ENCODE assay signal across 16 cellular contexts in the genomic region with DNA sequence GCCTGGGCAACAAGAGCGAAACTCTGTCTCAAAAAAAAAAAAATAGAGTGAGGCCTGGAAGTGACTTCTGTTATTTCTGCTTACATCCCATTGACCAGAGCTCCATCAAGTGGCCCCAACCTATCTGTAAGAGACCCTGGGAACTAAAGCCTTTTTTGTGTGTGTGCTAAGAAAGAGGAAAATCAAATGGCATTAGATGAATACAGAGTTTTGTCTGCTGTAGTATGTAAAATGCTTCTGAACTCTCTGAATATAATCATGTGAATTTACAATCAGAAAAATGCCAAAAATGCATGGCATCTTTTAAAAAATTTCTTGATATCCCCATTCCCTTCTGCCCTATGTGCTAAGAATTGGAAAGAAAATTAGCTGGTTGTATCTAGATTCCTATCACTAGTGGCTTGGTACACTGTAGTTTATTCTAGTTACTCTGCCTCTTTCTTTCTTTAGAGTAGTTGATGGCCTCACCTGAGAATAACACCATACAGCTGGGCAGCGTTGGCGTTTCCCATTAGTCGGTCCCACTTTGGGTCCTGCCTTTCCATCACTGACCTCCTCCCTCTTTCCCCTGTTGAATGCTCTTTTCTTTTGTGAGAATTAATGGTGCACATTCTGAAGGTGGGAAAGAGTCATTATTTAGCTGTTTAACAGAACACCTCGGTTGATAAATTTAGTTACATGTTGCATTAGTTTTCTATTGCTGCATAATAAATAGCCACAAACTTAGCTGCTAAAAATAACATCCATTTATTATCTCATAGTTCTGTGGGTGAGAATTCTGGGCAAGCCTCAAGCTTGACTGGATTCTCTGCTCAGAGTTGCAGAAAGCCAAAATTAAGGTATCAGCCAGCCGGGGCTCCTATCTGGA. TPM values are rescaled to one million over a fixed set of nuclear protein-coding genes. Genes with fewer than 3 reads are reported as not detected.
"Had no signal": no experiment of that assay in that cellular context is flagged by ENCODE, and none has a peak within 500 bp of the region (broad histone marks: within the 10 kb centered on the region; RNA-seq: fewer than 3 reads in every experiment).

No MANE protein-coding gene starts in this region.

- H3K4me1 ChIP-seq: foreskin keratinocyte had no signal

- H3K36me3 ChIP-seq: ovary, sigmoid colon had no signal

- H3K9me3 ChIP-seq: ovary, sigmoid colon had no signal

- H3K9me3 Mint-ChIP-seq: activated CD4-positive, alpha-beta T cell treated with anti-CD3 and anti-CD28 coated beads, Interleukin-2, amount 10 ng/mL, durations not matched to agents 7 days and 5 days; activated T-helper 1 cell treated with anti-CD3 and anti-CD28 coated beads, Interleukin-12 subunit alpha, Interleukin-12 subunit beta, Interleukin-2, Interleukin-4 antibody, amounts not matched to agents 30 ng/mL and 10 ng/mL and 1 ng/mL, durations not matched to agents 14 hours and 24 hours and 36 hours; neural crest cell; T-helper 2 cell treated with Interferon-gamma antibody and Interleukin-4, amounts not matched to agents 5 μg/mL and 100 μg/mL, for 36 hours had no signal

- H3K27me3 Mint-ChIP-seq: activated CD4-positive, alpha-beta T cell treated with anti-CD3 and anti-CD28 coated beads, Interleukin-2, amount 10 ng/mL, durations not matched to agents 7 days and 5 days; brain had no signal

- H3K27ac Mint-ChIP-seq: activated B cell treated with CpG ODN at 0.5 μM for 24 hours; activated CD4-positive, alpha-beta T cell treated with anti-CD3 and anti-CD28 coated beads, Interleukin-2, amount 10 ng/mL, durations not matched to agents 7 days and 5 days; activated naive CD8-positive, alpha-beta T cell treated with anti-CD3 and anti-CD28 coated beads for 36 hours; activated T-helper 1 cell treated with anti-CD3 and anti-CD28 coated beads, Interleukin-12 subunit alpha, Interleukin-12 subunit beta, Interleukin-2, Interleukin-4 antibody, amounts not matched to agents 30 ng/mL and 10 ng/mL and 1 ng/mL, durations not matched to agents 14 hours and 24 hours and 36 hours; T-helper 2 cell treated with Interferon-gamma antibody and Interleukin-4, amounts not matched to agents 5 μg/mL and 100 μg/mL, for 36 hours had no signal

- H3K4me3 ChIP-seq: ovary, sigmoid colon had no signal

- H3K27me3 ChIP-seq: foreskin keratinocyte, ovary, sigmoid colon had no signal

- H3K36me3 Mint-ChIP-seq: activated naive CD8-positive, alpha-beta T cell treated with anti-CD3 and anti-CD28 coated beads for 36 hours had no signal

- H3K4me1 Mint-ChIP-seq: activated B cell treated with CpG ODN at 0.5 μM for 24 hours; activated CD4-positive, alpha-beta T cell treated with anti-CD3 and anti-CD28 coated beads, Interleukin-2, amount 10 ng/mL, durations not matched to agents 7 days and 5 days; activated naive CD8-positive, alpha-beta T cell treated with anti-CD3 and anti-CD28 coated beads for 36 hours; central memory CD8-positive, alpha-beta T cell; neural crest cell had no signal

- H3K4me3 Mint-ChIP-seq: activated B cell treated with CpG ODN at 0.5 μM for 24 hours; activated CD4-positive, alpha-beta T cell treated with anti-CD3 and anti-CD28 coated beads, Interleukin-2, amount 10 ng/mL, durations not matched to agents 7 days and 5 days; activated naive CD8-positive, alpha-beta T cell treated with anti-CD3 and anti-CD28 coated beads for 36 hours; activated T-helper 1 cell treated with anti-CD3 and anti-CD28 coated beads, Interleukin-12 subunit alpha, Interleukin-12 subunit beta, Interleukin-2, Interleukin-4 antibody, amounts not matched to agents 30 ng/mL and 10 ng/mL and 1 ng/mL, durations not matched to agents 14 hours and 24 hours and 36 hours; brain; central memory CD8-positive, alpha-beta T cell; neural crest cell; T-helper 2 cell treated with Interferon-gamma antibody and Interleukin-4, amounts not matched to agents 5 μg/mL and 100 μg/mL, for 36 hours had no signal

- H3K27ac ChIP-seq: foreskin keratinocyte, ovary, sigmoid colon had no signal

- ATAC-seq: foreskin keratinocyte had no signal

- DNase-seq: activated B cell treated with CpG ODN at 0.5 μM for 24 hours; activated CD4-positive, alpha-beta T cell treated with anti-CD3 and anti-CD28 coated beads, Interleukin-2, amount 10 ng/mL, durations not matched to agents 7 days and 5 days; activated naive CD8-positive, alpha-beta T cell treated with anti-CD3 and anti-CD28 coated beads for 36 hours; effector CD8-positive, alpha-beta T cell; foreskin keratinocyte; mesendoderm; sigmoid colon; stimulated activated CD4-positive, alpha-beta T cell treated with anti-CD3 and anti-CD28 coated beads, Interleukin-12 subunit alpha, Interleukin-12 subunit beta, amount 100 ng/mL, for 4 hours; stimulated activated CD4-positive, alpha-beta T cell treated with anti-CD3 and anti-CD28 coated beads, Interleukin-2, amount 100 ng/mL, for 24 hours had no signal

RNA-seq across cellular contexts. Expression of gene SAMD5, which starts 38.2 kb away (rescaled TPM):
- total RNA-seq: activated B cell treated with CpG ODN at 0.5 μM for 24 hours; activated CD4-positive, alpha-beta T cell treated with anti-CD3 and anti-CD28 coated beads, Interleukin-2, amount 10 ng/mL, durations not matched to agents 7 days and 5 days; activated CD8-positive, alpha-beta memory T cell treated with anti-CD3 and anti-CD28 coated beads for 36 hours; activated naive CD8-positive, alpha-beta T cell treated with anti-CD3 and anti-CD28 coated beads for 36 hours had no signal
